ENCODE assay signal across 17 cellular contexts in genomic region chr5:32501623-32502022, GRCh38.
"Had no signal": no experiment of that assay in that cellular context is flagged by ENCODE, and none has a peak within 500 bp of the region (broad histone marks: within the 10 kb centered on the region; RNA-seq: fewer than 3 reads in every experiment).

No MANE protein-coding gene starts in this region.

- H3K9me3 Mint-ChIP-seq: activated naive CD4-positive, alpha-beta T cell treated with anti-CD3 and anti-CD28 coated beads for 36 hours; naive thymus-derived CD8-positive, alpha-beta T cell; stimulated activated naive B cell treated with anti-CD40 and anti-IgM and Interleukin-4, amounts not matched to agents 10 μg/mL and 1 μg/mL and 100 μg/mL, for 72 hours; T-cell had no signal

- H3K27me3 ChIP-seq: vagina had no signal

- DNase-seq: activated CD4-positive, alpha-beta T cell treated with anti-CD3 and anti-CD28 coated beads, Interleukin-2, amount 50 U/mL, for 4 hours; activated CD4-positive, CD25-positive, alpha-beta regulatory T cell treated with anti-CD3 and anti-CD28 coated beads, Interleukin-2, amount 50 U/mL, for 72 hours; activated naive CD4-positive, alpha-beta T cell treated with anti-CD3 and anti-CD28 coated beads for 36 hours; activated T-cell treated with anti-CD3 and anti-CD28 coated beads for 4 hours; caudate nucleus; effector CD4-positive, alpha-beta T cell; foreskin melanocyte; left ventricle myocardium inferior; naive thymus-derived CD8-positive, alpha-beta T cell; nucleus accumbens; stimulated activated CD4-positive, alpha-beta T cell treated with anti-CD3 and anti-CD28 coated beads, Interleukin-2, amount 100 ng/mL, for 48 hours; stimulated activated naive B cell treated with anti-CD40 and anti-IgM and Interleukin-4, amounts not matched to agents 10 μg/mL and 1 μg/mL and 100 μg/mL, for 72 hours; T-cell; T1000 had no signal

- H3K27ac ChIP-seq: coronary artery, left ventricle myocardium inferior, tibial nerve, vagina had no signal

- H3K4me3 Mint-ChIP-seq: activated naive CD4-positive, alpha-beta T cell treated with anti-CD3 and anti-CD28 coated beads for 36 hours; naive thymus-derived CD8-positive, alpha-beta T cell; stimulated activated naive B cell treated with anti-CD40 and anti-IgM and Interleukin-4, amounts not matched to agents 10 μg/mL and 1 μg/mL and 100 μg/mL, for 72 hours; T-cell had no signal

- H3K27ac Mint-ChIP-seq: activated naive CD4-positive, alpha-beta T cell treated with anti-CD3 and anti-CD28 coated beads for 36 hours; naive thymus-derived CD8-positive, alpha-beta T cell; stimulated activated naive B cell treated with anti-CD40 and anti-IgM and Interleukin-4, amounts not matched to agents 10 μg/mL and 1 μg/mL and 100 μg/mL, for 72 hours; T-cell had no signal

- H3K4me3 ChIP-seq: coronary artery, left ventricle myocardium inferior, tibial nerve, vagina had no signal

- H3K36me3 ChIP-seq: left ventricle myocardium inferior, tibial nerve, vagina had no signal

- H3K9me3 ChIP-seq: left ventricle myocardium inferior, tibial nerve, vagina had no signal

- H3K36me3 Mint-ChIP-seq: naive thymus-derived CD8-positive, alpha-beta T cell; stimulated activated naive B cell treated with anti-CD40 and anti-IgM and Interleukin-4, amounts not matched to agents 10 μg/mL and 1 μg/mL and 100 μg/mL, for 72 hours; T-cell had no signal

- ATAC-seq: naive thymus-derived CD8-positive, alpha-beta T cell; stimulated activated naive B cell treated with anti-CD40 and anti-IgM and Interleukin-4, amounts not matched to agents 10 μg/mL and 1 μg/mL and 100 μg/mL, for 72 hours; T-cell had no signal
